In genomic region chr11:19380375-19380774, GRCh38 we compare ENCODE assay signal across 14 cellular contexts.
DNase-seq lines count a peak whose midpoint lies in the region; ATAC-seq and TF ChIP-seq lines count a peak whose summit lies in the region.
"Had no signal": no experiment of that assay in that cellular context is flagged by ENCODE, and none has a peak within 500 bp of the region (broad histone marks: within the 10 kb centered on the region; RNA-seq: fewer than 3 reads in every experiment).

No MANE protein-coding gene starts in this region.

- H3K9me3 ChIP-seq in body of pancreas: no peaks in the 10 kb centered on the region
- H3K9me3 ChIP-seq: Caco-2 had no signal

- TF ChIP-seq CTCF in AG10803 (conservative IDR thresholded peaks at IDR 0.05; ENCODE audit: low read length): no peak
- TF ChIP-seq CTCF in body of pancreas (IDR thresholded peaks at IDR 0.05): no peak

- H3K27ac ChIP-seq in body of pancreas: no peak overlapping the region
- H3K27ac ChIP-seq: cardiac muscle cell, SK-N-MC had no signal

- DNase-seq in AG10803 (ENCODE audit: low read depth) (peak; percentile 85), LHCN-M2 (ENCODE audit: low read depth) (peak; percentile 95), body of pancreas (peak in 1 of 4 donors; percentile 31), kidney tubule cell (ENCODE audit: low spot score) (peak; percentile 99), dedifferentiated amniotic fluid mesenchymal stem cell (ENCODE audit: extremely low spot score) (no peak), G401 (ENCODE audit: low spot score) (no peak)
- DNase-seq: Caco-2; NCI-H2081 treated with DMSO at 0.1 percent for 48 hours; stimulated activated CD4-positive, alpha-beta T cell treated with anti-CD3 and anti-CD28 coated beads, Interleukin-2, amount 100 ng/mL, for 24 hours had no signal

- no peaks in the 10 kb centered on the region for H3K27me3 ChIP-seq in body of pancreas
- H3K27me3 ChIP-seq: cardiac muscle cell had no signal

- WGBS in body of pancreas, 2 donors: 61 to 71% methylated on average over 2 of the region's 2 CpGs

- H3K4me3 ChIP-seq in AG10803 (ENCODE audit: low read length) (no peak overlapping the region), body of pancreas (no peak overlapping the region)
- H3K4me3 ChIP-seq: cardiac muscle cell, SK-N-MC had no signal

- intact Hi-C loops in body of pancreas (cut with DNase I): no loop called here

- no peaks in the 10 kb centered on the region for H3K4me1 ChIP-seq in body of pancreas
- H3K4me1 ChIP-seq: Caco-2 had no signal

- ATAC-seq in body of pancreas (peak; percentile 21), HG03378 (IDR thresholded peaks at IDR 0.05; ENCODE audit: unreplicated experiment) (no peak), HG03354 (IDR thresholded peaks at IDR 0.05; ENCODE audit: poor library complexity, severe bottlenecking, unreplicated experiment) (no peak)
- ATAC-seq: natural killer cell treated with Interleukin-12 subunit alpha and Interleukin-12 subunit beta and Interleukin-15 and Interleukin-18, amount 100 ng/mL, for 72 hours had no signal

- no peak for TF ChIP-seq POLR2A in body of pancreas (IDR thresholded peaks at IDR 0.05)

- in situ Hi-C loops in G401 (cut with HindIII; ENCODE audit: low sequenced_read_pairs): no loop called here

- H3K36me3 ChIP-seq in body of pancreas (replicated peaks in 1 of 2; ENCODE audit: insufficient read depth in 1 of 2, low read depth in 2 of 2): no peaks in the 10 kb centered on the region
- H3K36me3 ChIP-seq: cardiac muscle cell had no signal

Comparison
In these comparisons a context has a peak if more than half of its experiments do, and no peak if none do; other contexts are left out.
1. DNase-seq: peak in AG10803 (single experiment), LHCN-M2 (single experiment) and kidney tubule cell (single experiment); none in dedifferentiated amniotic fluid mesenchymal stem cell (single experiment) and G401 (single experiment).